Comparison of ENCODE assay signal across 1 cellular context in the genomic region with DNA sequence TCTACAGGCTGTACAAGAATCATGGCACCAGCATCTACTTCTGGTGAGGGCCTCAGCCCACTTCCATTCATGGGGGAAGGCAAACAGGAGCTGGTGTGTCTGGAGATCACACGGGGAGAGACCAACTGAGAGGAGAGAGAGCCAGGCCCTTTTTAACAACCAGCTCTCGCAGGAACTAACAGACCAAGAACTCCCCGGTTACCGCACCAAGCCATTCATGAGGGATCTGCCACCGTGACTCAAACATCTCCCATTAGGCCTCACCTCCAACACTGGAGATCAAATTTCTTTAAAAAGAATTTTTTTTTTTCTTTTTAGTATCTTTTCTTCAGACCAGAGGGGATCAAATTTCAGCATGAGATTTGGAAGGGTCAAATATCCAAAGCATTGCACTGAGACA.
TF ChIP-seq lines count a peak whose summit lies in the region.

No MANE protein-coding gene starts in this region.

TF ChIP-seq in H1, 55 proteins besides CTCF, POLR2A, EP300 and RAD21 (continued from another document):
- TF ChIP-seq, protein P1, sequence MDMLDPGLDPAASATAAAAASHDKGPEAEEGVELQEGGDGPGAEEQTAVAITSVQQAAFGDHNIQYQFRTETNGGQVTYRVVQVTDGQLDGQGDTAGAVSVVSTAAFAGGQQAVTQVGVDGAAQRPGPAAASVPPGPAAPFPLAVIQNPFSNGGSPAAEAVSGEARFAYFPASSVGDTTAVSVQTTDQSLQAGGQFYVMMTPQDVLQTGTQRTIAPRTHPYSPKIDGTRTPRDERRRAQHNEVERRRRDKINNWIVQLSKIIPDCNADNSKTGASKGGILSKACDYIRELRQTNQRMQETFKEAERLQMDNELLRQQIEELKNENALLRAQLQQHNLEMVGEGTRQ (IDR thresholded peaks at IDR 0.05; ENCODE audit: low read length), result no peak
- TF ChIP-seq RXRA (IDR thresholded peaks at IDR 0.05; ENCODE audit: insufficient read depth, low read depth, low read length) (no peak), SP4 (IDR thresholded peaks at IDR 0.05; ENCODE audit: low read length) (no peak), GTF2F1 (IDR thresholded peaks at IDR 0.05; ENCODE audit: borderline replicate concordance, low read depth, low read length) (no peak)
TF ChIP-seq in H1: peak in this region for 0.
